ENCODE assay signal across 8 cellular contexts in genomic region chr17:81890447-81891302, GRCh38. TPM values are rescaled to one million over a fixed set of nuclear protein-coding genes. Genes with fewer than 3 reads are reported as not detected.
DNase-seq lines count a peak whose midpoint lies in the region; ATAC-seq and TF ChIP-seq lines count a peak whose summit lies in the region.

No MANE protein-coding gene starts in this region.

- H3K9me3 Mint-ChIP-seq in activated CD8-positive, alpha-beta memory T cell treated with anti-CD3 and anti-CD28 coated beads, Interleukin-2, amount 10 ng/mL, durations not matched to agents 7 days and 5 days (ENCODE audit: low read depth) = no peaks in the 10 kb centered on the region
- no peaks in the 10 kb centered on the region for H3K9me3 Mint-ChIP-seq in stimulated activated effector memory CD8-positive, alpha-beta T cell treated with anti-CD3 and anti-CD28 coated beads, Interleukin-12 subunit alpha, Interleukin-12 subunit beta, amount 100 ng/mL, for 72 hours

- H3K36me3 ChIP-seq in iPS DF 6.9 (ENCODE audit: control insufficient read depth, insufficient read depth, low read length) = peaks cover 32% of the 10 kb centered on the region

- H3K27ac Mint-ChIP-seq in activated CD8-positive, alpha-beta memory T cell treated with anti-CD3 and anti-CD28 coated beads, Interleukin-2, amount 10 ng/mL, durations not matched to agents 7 days and 5 days = peak overlapping the region; percentile 96
- H3K27ac Mint-ChIP-seq in stimulated activated effector memory CD8-positive, alpha-beta T cell treated with anti-CD3 and anti-CD28 coated beads, Interleukin-12 subunit alpha, Interleukin-12 subunit beta, amount 100 ng/mL, for 72 hours = peak overlapping the region; percentile 96

- H3K27ac ChIP-seq in iPS DF 6.9 (ENCODE audit: low read length) = no peak overlapping the region

- peaks cover 47% of the 10 kb centered on the region for H3K36me3 Mint-ChIP-seq in activated CD8-positive, alpha-beta memory T cell treated with anti-CD3 and anti-CD28 coated beads, Interleukin-2, amount 10 ng/mL, durations not matched to agents 7 days and 5 days
- peaks cover 90% of the 10 kb centered on the region for H3K36me3 Mint-ChIP-seq in stimulated activated effector memory CD8-positive, alpha-beta T cell treated with anti-CD3 and anti-CD28 coated beads, Interleukin-12 subunit alpha, Interleukin-12 subunit beta, amount 100 ng/mL, for 72 hours

- no peak for TF ChIP-seq CTCF in GM12865 (IDR thresholded peaks at IDR 0.05; ENCODE audit: insufficient read depth, low read depth, low read length, missing control alignments)
- no peak for TF ChIP-seq CTCF in GM10248 (IDR thresholded peaks at IDR 0.05; ENCODE audit: control extremely low read depth, extremely low read depth, low read depth, missing control alignments)

- H3K4me1 Mint-ChIP-seq in activated CD8-positive, alpha-beta memory T cell treated with anti-CD3 and anti-CD28 coated beads, Interleukin-2, amount 10 ng/mL, durations not matched to agents 7 days and 5 days = peaks cover 38% of the 10 kb centered on the region
- peaks cover 29% of the 10 kb centered on the region for H3K4me1 Mint-ChIP-seq in stimulated activated effector memory CD8-positive, alpha-beta T cell treated with anti-CD3 and anti-CD28 coated beads, Interleukin-12 subunit alpha, Interleukin-12 subunit beta, amount 100 ng/mL, for 72 hours

- peaks cover 2% of the 10 kb centered on the region; the same call in 1 of the 2 replicates for H3K4me1 ChIP-seq in iPS DF 6.9 (ENCODE audit: control insufficient read depth, insufficient read depth, low read length)

- no peaks in the 10 kb centered on the region for H3K9me3 ChIP-seq in iPS DF 6.9 (ENCODE audit: control insufficient read depth, insufficient read depth, low read length)

- H3K4me3 Mint-ChIP-seq in activated CD8-positive, alpha-beta memory T cell treated with anti-CD3 and anti-CD28 coated beads, Interleukin-2, amount 10 ng/mL, durations not matched to agents 7 days and 5 days = peak overlapping the region; percentile 86
- peak overlapping the region; percentile 82 for H3K4me3 Mint-ChIP-seq in stimulated activated effector memory CD8-positive, alpha-beta T cell treated with anti-CD3 and anti-CD28 coated beads, Interleukin-12 subunit alpha, Interleukin-12 subunit beta, amount 100 ng/mL, for 72 hours

- WGBS in iPS DF 6.9 (ENCODE audit: insufficient coverage, insufficient read length) = no CpG with 5 or more reads among the region's 69 CpGs

- in situ Hi-C loops in ACHN (cut with HindIII; ENCODE audit: low pct_ligation_motif_present, low pct_unique_long_range_greater_than_20kb, low sequenced_read_pairs) = no loop called here

- ATAC-seq in HG03039 (IDR thresholded peaks at IDR 0.05; ENCODE audit: unreplicated experiment) = peak; percentile 17
- peak; percentile 5 for ATAC-seq in activated CD8-positive, alpha-beta memory T cell treated with anti-CD3 and anti-CD28 coated beads, Interleukin-2, amount 10 ng/mL, durations not matched to agents 7 days and 5 days
- ATAC-seq in stimulated activated effector memory CD8-positive, alpha-beta T cell treated with anti-CD3 and anti-CD28 coated beads, Interleukin-12 subunit alpha, Interleukin-12 subunit beta, amount 100 ng/mL, for 72 hours = peak; percentile 3

- H3K4me3 ChIP-seq in GM12865 (ENCODE audit: low read depth, low read length) (peak overlapping the region; percentile 60), iPS DF 6.9 (ENCODE audit: low read length) (peak overlapping the region; percentile 88)

- no peaks in the 10 kb centered on the region for H3K27me3 Mint-ChIP-seq in activated CD8-positive, alpha-beta memory T cell treated with anti-CD3 and anti-CD28 coated beads, Interleukin-2, amount 10 ng/mL, durations not matched to agents 7 days and 5 days

- DNase-seq in GM12865 (ENCODE audit: low read depth) (peak; percentile 47), iPS DF 6.9 (ENCODE audit: low read depth, low spot score) (no peak), NCI-H2171 (lab: John Stamatoyannopoulos, UW) (no peak), ACHN (no peak), GM10248 (ENCODE audit: extremely low spot score) (no peak)
- DNase-seq in activated CD8-positive, alpha-beta memory T cell treated with anti-CD3 and anti-CD28 coated beads, Interleukin-2, amount 10 ng/mL, durations not matched to agents 7 days and 5 days = no peak
- DNase-seq in stimulated activated effector memory CD8-positive, alpha-beta T cell treated with anti-CD3 and anti-CD28 coated beads, Interleukin-12 subunit alpha, Interleukin-12 subunit beta, amount 100 ng/mL, for 72 hours (ENCODE audit: low spot score in 2 of 2) = no peak

- no peaks in the 10 kb centered on the region for H3K27me3 ChIP-seq in iPS DF 6.9 (ENCODE audit: control insufficient read depth, insufficient read depth, low read length)

- POLR2A ChIA-PET in GM10248 (lab: Yijun Ruan, JAX) = no interaction called here

- CTCF ChIA-PET in activated CD8-positive, alpha-beta memory T cell treated with anti-CD3 and anti-CD28 coated beads, Interleukin-2, amount 10 ng/mL, durations not matched to agents 7 days and 5 days (lab: Charles Lee) = interaction anchor here (0.7 to 1.2 kb wide), 4 partner anchors 12 to 36 kb away, joined by 3 to 6 read pairs (median 4); partner anchors contain the start of gene ARHGDIA
- CTCF ChIA-PET in GM10248 (lab: Yijun Ruan, JAX) = interaction anchor here (1.5 to 1.7 kb wide), 2 partner anchors 11 to 20 kb away, joined by 4 to 5 read pairs; partner anchors contain the start of gene ARHGDIA

RNA-seq across cellular contexts. Expression of gene ALYREF, which starts 0.7 kb away (rescaled TPM):
- 100 to 1,000 TPM; 215 to 236 TPM for total RNA-seq in activated CD8-positive, alpha-beta memory T cell treated with anti-CD3 and anti-CD28 coated beads, Interleukin-2, amount 10 ng/mL, durations not matched to agents 7 days and 5 days

RNA-seq across cellular contexts. Expression of gene ANAPC11, which starts 0.8 kb away (rescaled TPM):
- total RNA-seq in activated CD8-positive, alpha-beta memory T cell treated with anti-CD3 and anti-CD28 coated beads, Interleukin-2, amount 10 ng/mL, durations not matched to agents 7 days and 5 days = 100 to 1,000 TPM; 138 to 155 TPM

RNA-seq across cellular contexts. Expression of gene NPB, which starts 11.4 kb away (rescaled TPM):
- total RNA-seq in activated CD8-positive, alpha-beta memory T cell treated with anti-CD3 and anti-CD28 coated beads, Interleukin-2, amount 10 ng/mL, durations not matched to agents 7 days and 5 days = under 1 TPM in 1 of 2 experiments, not detected in 1; 0.23 TPM

RNA-seq across cellular contexts. Expression of gene ARHGDIA, which starts 19.5 kb away (rescaled TPM):
- 100 to 1,000 TPM; 693 to 725 TPM for total RNA-seq in activated CD8-positive, alpha-beta memory T cell treated with anti-CD3 and anti-CD28 coated beads, Interleukin-2, amount 10 ng/mL, durations not matched to agents 7 days and 5 days

RNA-seq across cellular contexts. Expression of gene PCYT2, which starts 20.5 kb away (rescaled TPM):
- total RNA-seq in activated CD8-positive, alpha-beta memory T cell treated with anti-CD3 and anti-CD28 coated beads, Interleukin-2, amount 10 ng/mL, durations not matched to agents 7 days and 5 days = 10 to 100 TPM; 48.5 TPM
